Comparison of ENCODE assay signal across 8 cellular contexts in genomic region chr10:116221053-116221452, GRCh38. TPM values are rescaled to one million over a fixed set of nuclear protein-coding genes. Genes with fewer than 3 reads are reported as not detected.
"Had no signal": no experiment of that assay in that cellular context is flagged by ENCODE, and none has a peak within 500 bp of the region (broad histone marks: within the 10 kb centered on the region; RNA-seq: fewer than 3 reads in every experiment).

No MANE protein-coding gene starts in this region.

- DNase-seq: IMR-90, KBM-7 had no signal

- H3K4me3 ChIP-seq: K562 had no signal

- H3K27ac ChIP-seq: HL-60 had no signal

- ATAC-seq: K562 had no signal

- FAIRE-seq: HTR-8/SVneo, K562 had no signal

RNA-seq across cellular contexts. Expression of gene GFRA1, which starts 52.0 kb away (rescaled TPM):
- total RNA-seq: HT-29, HT1080 had no signal
- polyA plus RNA-seq: IgD-negative memory B cell, K562 had no signal
